8 cellular contexts compared by ENCODE assay signal in genomic region chr1:112508242-112509004, GRCh38. TPM values are rescaled to one million over a fixed set of nuclear protein-coding genes. Genes with fewer than 3 reads are reported as not detected.
DNase-seq lines count a peak whose midpoint lies in the region; ATAC-seq and TF ChIP-seq lines count a peak whose summit lies in the region.

Gene WNT2B (plus strand): TSS chr1:112508965. CDS start chr1:112509263, 298 bp downstream.

- TF ChIP-seq EP300 in esophagus muscularis mucosa (IDR thresholded peaks at IDR 0.05) (no peak), upper lobe of left lung (IDR thresholded peaks at IDR 0.05) (no peak)

- H3K27me3 ChIP-seq in esophagus muscularis mucosa (peaks cover 0 to 63% (median 16%) of the 10 kb centered on the region in 4 donors), neural progenitor cell (peaks cover 99% of the 10 kb centered on the region), upper lobe of left lung (peaks cover 0 to 21% (median 2%) of the 10 kb centered on the region in 4 donors)

- H3K27ac ChIP-seq in esophagus muscularis mucosa (replicated peaks in 1 of 4), result peak within 1 kb of the TSS in 2 of 4 donors; percentile 21 to 25
- no peak within 1 kb of the TSS for H3K27ac ChIP-seq in neural progenitor cell
- peak within 1 kb of the TSS in 3 of 4 donors; percentile 18 to 77 (median 61) for H3K27ac ChIP-seq in upper lobe of left lung

- intact Hi-C loops in Right ventricle myocardium inferior (cut with DNase I), result no loop called here
- intact Hi-C loops in cardiac septum (cut with DNase I), result no loop called here
- intact Hi-C loops in esophagus muscularis mucosa (cut with DNase I), result no loop called here

- H3K36me3 ChIP-seq in esophagus muscularis mucosa, result no peaks in the 10 kb centered on the region
- H3K36me3 ChIP-seq in neural progenitor cell, result no peaks in the 10 kb centered on the region
- H3K36me3 ChIP-seq in upper lobe of left lung, result no peaks in the 10 kb centered on the region

- peaks cover 25% of the 10 kb centered on the region for H3F3A ChIP-seq in neural progenitor cell (ENCODE audit: low read depth)

- H3K4me3 Mint-ChIP-seq in neural progenitor cell, result peak within 1 kb of the TSS; percentile 88

- peak; percentile 66 for DNase-seq in Right ventricle myocardium inferior (ENCODE audit: missing footprints)
- no peak for DNase-seq in cardiac septum (ENCODE audit: low spot score)
- DNase-seq in NCI-H146 treated with DMSO at 0.1 percent for 48 hours (lab: John Stamatoyannopoulos, UW; ENCODE audit: unreplicated experiment), result peak; percentile 10
- DNase-seq in activated T-cell treated with anti-CD3 and anti-CD28 coated beads for 48 hours (ENCODE audit: low read depth), result peak; percentile 45
- no peak for DNase-seq in esophagus muscularis mucosa (ENCODE audit: extremely low spot score)
- DNase-seq in neural progenitor cell (ENCODE audit: low spot score), result peak; percentile 60
- DNase-seq in upper lobe of left lung, result peak in 1 of 2 donors; percentile 90
- DNase-seq in NCI-H2107 (lab: John Stamatoyannopoulos, UW), result no peak

- H3K9ac ChIP-seq in neural progenitor cell, result no peak within 1 kb of the TSS

- TF ChIP-seq POLR2A in esophagus muscularis mucosa (IDR thresholded peaks at IDR 0.05; ENCODE audit: low read depth) (no peak), upper lobe of left lung (IDR thresholded peaks at IDR 0.05) (no peak)

- peak within 1 kb of the TSS; percentile 46 for H3K27ac Mint-ChIP-seq in neural progenitor cell

- peaks cover 8% of the 10 kb centered on the region for H3K36me3 Mint-ChIP-seq in neural progenitor cell

- no peaks in the 10 kb centered on the region for H3K9me3 ChIP-seq in esophagus muscularis mucosa
- H3K9me3 ChIP-seq in neural progenitor cell (ENCODE audit: low read depth), result no peaks in the 10 kb centered on the region
- H3K9me3 ChIP-seq in upper lobe of left lung, result no peaks in the 10 kb centered on the region

- H3K4me1 ChIP-seq in esophagus muscularis mucosa (peaks cover 14 to 35% (median 20%) of the 10 kb centered on the region in 4 donors), neural progenitor cell (peaks cover 30% of the 10 kb centered on the region), upper lobe of left lung (peaks cover 16 to 36% (median 19%) of the 10 kb centered on the region in 4 donors)

- peak; percentile 46 for ATAC-seq in Right ventricle myocardium inferior
- ATAC-seq in upper lobe of left lung (ENCODE audit: low FRiP score in 2 of 2), result peak in 1 of 2 donors; percentile 76

- H4K20me1 ChIP-seq in neural progenitor cell (ENCODE audit: low read depth), result no peaks in the 10 kb centered on the region

- H3K27me3 Mint-ChIP-seq in neural progenitor cell (ENCODE audit: insufficient read depth, low read depth), result peaks cover 16% of the 10 kb centered on the region

- H3K4me2 ChIP-seq in neural progenitor cell, result peak within 1 kb of the TSS; percentile 93

- H2AFZ ChIP-seq in neural progenitor cell (replicated peaks), result peak within 1 kb of the TSS; percentile 96

- TF ChIP-seq CTCF in esophagus muscularis mucosa (IDR thresholded peaks at IDR 0.05), result no peak
- no peak for TF ChIP-seq CTCF in neural progenitor cell (IDR thresholded peaks at IDR 0.05)
- peak in 1 of 6 experiments; percentile 37 for TF ChIP-seq CTCF in upper lobe of left lung (IDR thresholded peaks at IDR 0.05)

- H3K4me1 Mint-ChIP-seq in neural progenitor cell, result peaks cover 64% of the 10 kb centered on the region

- H3K79me2 ChIP-seq in neural progenitor cell (ENCODE audit: low read depth), result no peaks in the 10 kb centered on the region

- 1% methylated on average over 36 of the region's 71 CpGs for WGBS in esophagus muscularis mucosa
- 1% methylated on average over 31 to 53 of the region's 71 CpGs for WGBS in upper lobe of left lung, 2 donors

- H3K4me3 ChIP-seq in esophagus muscularis mucosa, result peak within 1 kb of the TSS; percentile 57 to 72 (median 58)
- peak within 1 kb of the TSS; percentile 60 for H3K4me3 ChIP-seq in neural progenitor cell
- peak within 1 kb of the TSS; percentile 37 to 62 (median 56) for H3K4me3 ChIP-seq in upper lobe of left lung

- no peaks in the 10 kb centered on the region for H3K9me3 Mint-ChIP-seq in neural progenitor cell

RNA-seq across cellular contexts. Expression of gene WNT2B, which starts in this region (rescaled TPM):
- 1.5 TPM for total RNA-seq in Right ventricle myocardium inferior
- 5.7 TPM for total RNA-seq in cardiac septum
- 1 to 10 TPM; 2.7 to 6.3 (median 3.8) TPM for total RNA-seq in esophagus muscularis mucosa
- 1.6 and 2.9 TPM in 2 replicates for total RNA-seq in neural progenitor cell (ENCODE audit: low replicate concordance)
- total RNA-seq in upper lobe of left lung, result 10 to 100 TPM in 3 of 6 donors, 1 to 10 TPM in 3; 4.5 to 19.9 (median 9.5) TPM

Comparison
In these comparisons a context has a peak if more than half of its experiments do, and no peak if none do; other contexts are left out.
1. DNase-seq: peak in Right ventricle myocardium inferior (single experiment), NCI-H146 treated with DMSO at 0.1 percent for 48 hours (single experiment), activated T-cell treated with anti-CD3 and anti-CD28 coated beads for 48 hours (single experiment) and neural progenitor cell (single experiment); none in cardiac septum (single experiment), esophagus muscularis mucosa (single experiment) and NCI-H2107 (single experiment).
2. Peak in every context shown above with its lines, with median percentiles within 50 percentile points of each other: H3K4me3 ChIP-seq.